In the genomic region with DNA sequence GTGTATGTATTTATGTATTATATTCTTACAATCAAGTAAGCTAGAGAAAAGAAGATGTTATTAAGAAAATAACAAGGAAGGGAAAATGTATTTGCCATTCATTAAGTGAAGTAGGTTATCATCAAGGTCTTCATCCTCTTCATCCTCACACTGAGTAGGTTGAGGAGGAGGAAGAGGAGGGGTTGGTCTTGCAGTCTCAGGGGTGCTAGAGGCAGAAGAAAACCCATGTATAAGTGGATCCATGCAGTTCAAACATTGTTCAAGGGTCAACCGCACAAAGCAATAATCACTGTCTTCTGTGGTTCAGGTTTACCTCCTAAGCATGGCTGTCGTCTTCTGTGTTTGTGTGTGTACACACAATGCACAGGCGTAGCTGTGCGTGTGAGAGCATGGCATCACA, we compare ENCODE assay signal across 23 cellular contexts.
"Had no signal": no experiment of that assay in that cellular context is flagged by ENCODE, and none has a peak within 500 bp of the region (broad histone marks: within the 10 kb centered on the region; RNA-seq: fewer than 3 reads in every experiment).

No MANE protein-coding gene starts in this region.

- H3K36me3 ChIP-seq: ovary had no signal

- H3K4me1 Mint-ChIP-seq: mesothelial cell of epicardium had no signal

- H3K27me3 Mint-ChIP-seq: naive B cell; natural killer cell treated with Interleukin-12 subunit alpha and Interleukin-12 subunit beta and Interleukin-15 and Interleukin-18, amount 100 ng/mL, for 72 hours; stimulated activated naive CD8-positive, alpha-beta T cell treated with anti-CD3 and anti-CD28 coated beads, Interleukin-15, Interleukin-2, amounts not matched to agents 100 ng/mL and 50 ng/mL, for 24 hours had no signal

- H3K9me3 ChIP-seq: left ventricle myocardium inferior, ovary, prostate gland, spleen, tibial nerve, upper lobe of left lung, vagina had no signal

- H3K4me3 ChIP-seq: left ventricle myocardium inferior, lung, ovary, prostate gland, skin epidermis, spleen, tibial nerve, upper lobe of left lung, vagina had no signal

- H3K27ac ChIP-seq: left ventricle myocardium inferior, ovary, prostate gland, skin epidermis, spleen, tibial nerve, upper lobe of left lung, vagina had no signal

- DNase-seq: islet precursor cell; left ventricle myocardium inferior; mesendoderm; naive B cell; posterior cingulate gyrus; retina; right cardiac atrium; spleen; stimulated activated CD4-positive, alpha-beta T cell treated with anti-CD3 and anti-CD28 coated beads, Interleukin-4, amount 100 ng/mL, for 24 hours; stimulated activated naive CD4-positive, alpha-beta T cell; substantia nigra; upper lobe of left lung had no signal

- H3K27me3 ChIP-seq: ovary, spleen, tibial nerve, upper lobe of left lung, vagina had no signal

- ATAC-seq: natural killer cell treated with Interleukin-12 subunit alpha and Interleukin-12 subunit beta and Interleukin-15 and Interleukin-18, amount 100 ng/mL, for 72 hours; right cardiac atrium; sciatic nerve; stimulated activated effector memory CD8-positive, alpha-beta T cell treated with anti-CD3 and anti-CD28 coated beads, Interleukin-12 subunit alpha, Interleukin-12 subunit beta, amount 100 ng/mL, for 72 hours had no signal

- H3K27ac Mint-ChIP-seq: mesothelial cell of epicardium; natural killer cell treated with Interleukin-12 subunit alpha and Interleukin-12 subunit beta and Interleukin-15 and Interleukin-18, amount 100 ng/mL, for 72 hours; stimulated activated naive CD8-positive, alpha-beta T cell treated with anti-CD3 and anti-CD28 coated beads, Interleukin-15, Interleukin-2, amounts not matched to agents 100 ng/mL and 50 ng/mL, for 24 hours had no signal

- H3K4me3 Mint-ChIP-seq: mesothelial cell of epicardium; naive B cell; natural killer cell treated with Interleukin-12 subunit alpha and Interleukin-12 subunit beta and Interleukin-15 and Interleukin-18, amount 100 ng/mL, for 72 hours; stimulated activated effector memory CD8-positive, alpha-beta T cell treated with anti-CD3 and anti-CD28 coated beads, Interleukin-12 subunit alpha, Interleukin-12 subunit beta, amount 100 ng/mL, for 72 hours; stimulated activated naive CD8-positive, alpha-beta T cell treated with anti-CD3 and anti-CD28 coated beads, Interleukin-15, Interleukin-2, amounts not matched to agents 100 ng/mL and 50 ng/mL, for 24 hours had no signal

- H3K4me1 ChIP-seq: prostate gland, upper lobe of left lung, vagina had no signal

- H3K9me3 Mint-ChIP-seq: mesothelial cell of epicardium; naive B cell; natural killer cell treated with Interleukin-12 subunit alpha and Interleukin-12 subunit beta and Interleukin-15 and Interleukin-18, amount 100 ng/mL, for 72 hours; stimulated activated effector memory CD8-positive, alpha-beta T cell treated with anti-CD3 and anti-CD28 coated beads, Interleukin-12 subunit alpha, Interleukin-12 subunit beta, amount 100 ng/mL, for 72 hours; stimulated activated naive CD8-positive, alpha-beta T cell treated with anti-CD3 and anti-CD28 coated beads, Interleukin-15, Interleukin-2, amounts not matched to agents 100 ng/mL and 50 ng/mL, for 24 hours had no signal
